17 cellular contexts compared by ENCODE assay signal in genomic region chr10:27500886-27501285, GRCh38. TPM values are rescaled to one million over a fixed set of nuclear protein-coding genes. Genes with fewer than 3 reads are reported as not detected.
DNase-seq lines count a peak whose midpoint lies in the region; FAIRE-seq and TF ChIP-seq lines count a peak whose summit lies in the region.
"Had no signal": no experiment of that assay in that cellular context is flagged by ENCODE, and none has a peak within 500 bp of the region (broad histone marks: within the 10 kb centered on the region; RNA-seq: fewer than 3 reads in every experiment).

No MANE protein-coding gene starts in this region.

- peaks cover 6% of the 10 kb centered on the region for H4K20me1 ChIP-seq in smooth muscle cell (ENCODE audit: low read depth)

- DNase-seq in HPDE6-E6E7 (ENCODE audit: extremely low spot score) (peak; percentile 32), bronchial epithelial cell (ENCODE audit: low read depth) (peak; percentile 98), esophagus squamous epithelium (lab: John Stamatoyannopoulos, UW) (no peak), smooth muscle cell (lab: John Stamatoyannopoulos, UW; ENCODE audit: unreplicated experiment) (no peak), DMS 273 (lab: John Stamatoyannopoulos, UW; ENCODE audit: unreplicated experiment) (no peak), NOMO-1 treated with DMSO at 0.1 percent for 48 hours (lab: John Stamatoyannopoulos, UW; ENCODE audit: unreplicated experiment) (no peak), NCI-H345 (lab: John Stamatoyannopoulos, UW) (no peak)
- DNase-seq: ACHN; CD4-positive, CD25-positive, alpha-beta regulatory T cell; DMS 273 treated with DMSO at 0.1 percent for 48 hours; DMS79; HFFc6 had no signal

- TF ChIP-seq CTCF in bronchial epithelial cell (IDR thresholded peaks at IDR 0.05; ENCODE audit: insufficient read depth, low read length, severe bottlenecking) (no peak), esophagus squamous epithelium (IDR thresholded peaks at IDR 0.05) (no peak), smooth muscle cell (IDR thresholded peaks at IDR 0.05; ENCODE audit: borderline replicate concordance, insufficient read depth, poor library complexity, severe bottlenecking) (no peak)

- intact Hi-C loops in esophagus squamous epithelium (cut with DNase I): no loop called here

- no peaks in the 10 kb centered on the region for H3F3A ChIP-seq in smooth muscle cell (ENCODE audit: low read depth)

- no peak overlapping the region for H3K9ac ChIP-seq in smooth muscle cell (ENCODE audit: low read depth)
- H3K9ac ChIP-seq: BLaER1 treated with 17β-estradiol and CSF1 and Interleukin-3, amounts not matched to agents 10 nM and 100 nM had no signal

- FAIRE-seq in bronchial epithelial cell (lab: Jason Lieb, UNC): peak; percentile 18
- FAIRE-seq: GM12891, H1 had no signal

- H3K79me2 ChIP-seq in smooth muscle cell (ENCODE audit: low read depth): peaks cover 18% of the 10 kb centered on the region

- no peaks in the 10 kb centered on the region for H3K9me3 ChIP-seq in esophagus squamous epithelium
- no peaks in the 10 kb centered on the region for H3K9me3 ChIP-seq in smooth muscle cell (replicated peaks; ENCODE audit: low read depth)
- H3K9me3 ChIP-seq: HAP-1 had no signal

- H3K27ac ChIP-seq in esophagus squamous epithelium (peak overlapping the region; percentile 31 to 68 (median 60)), smooth muscle cell (ENCODE audit: low read depth) (peak overlapping the region; percentile 66)
- H3K27ac ChIP-seq: BLaER1 treated with 17β-estradiol and CSF1 and Interleukin-3, amounts not matched to agents 10 nM and 100 nM; HL-60 had no signal

- H2AFZ ChIP-seq in smooth muscle cell (ENCODE audit: low read depth): no peak overlapping the region

- H3K27me3 ChIP-seq in bronchial epithelial cell (ENCODE audit: control insufficient read depth, insufficient read depth, low read length): no peaks in the 10 kb centered on the region
- no peaks in the 10 kb centered on the region for H3K27me3 ChIP-seq in esophagus squamous epithelium
- H3K27me3 ChIP-seq in smooth muscle cell (ENCODE audit: low read depth): no peaks in the 10 kb centered on the region
- H3K27me3 ChIP-seq: BLaER1 treated with 17β-estradiol and CSF1 and Interleukin-3, amounts not matched to agents 10 nM and 100 nM had no signal

- H3K4me1 ChIP-seq in esophagus squamous epithelium: peaks cover 6 to 36% (median 10%) of the 10 kb centered on the region in 3 donors
- H3K4me1 ChIP-seq in smooth muscle cell (ENCODE audit: low read depth): peaks cover 11% of the 10 kb centered on the region

- WGBS in esophagus squamous epithelium, 2 donors: 32 to 34% methylated on average over 5 of the region's 5 CpGs
- WGBS in smooth muscle cell (ENCODE audit: low lambda C conversion rate): 65% methylated on average over 5 of the region's 5 CpGs

- no peak overlapping the region for H3K4me3 ChIP-seq in bronchial epithelial cell (ENCODE audit: low read depth, low read length)
- no peak overlapping the region for H3K4me3 ChIP-seq in esophagus squamous epithelium
- no peak overlapping the region for H3K4me3 ChIP-seq in smooth muscle cell
- H3K4me3 ChIP-seq: BLaER1 treated with 17β-estradiol and CSF1 and Interleukin-3, amounts not matched to agents 10 nM and 100 nM; HAP-1 had no signal

- H3K36me3 ChIP-seq in bronchial epithelial cell (ENCODE audit: control insufficient read depth, insufficient read depth, low read length) (no peaks in the 10 kb centered on the region), esophagus squamous epithelium (no peaks in the 10 kb centered on the region), smooth muscle cell (ENCODE audit: low read depth) (no peaks in the 10 kb centered on the region)
- H3K36me3 ChIP-seq: HAP-1 had no signal

- no peak overlapping the region for H3K4me2 ChIP-seq in smooth muscle cell
- H3K4me2 ChIP-seq: BLaER1 treated with 17β-estradiol and CSF1 and Interleukin-3, amounts not matched to agents 10 nM and 100 nM had no signal

- TF ChIP-seq POLR2A in esophagus squamous epithelium (IDR thresholded peaks at IDR 0.05): no peak

RNA-seq across cellular contexts. Expression of gene RAB18, which starts 3.2 kb away (rescaled TPM):
- total RNA-seq in bronchial epithelial cell (74.8 and 102 TPM in 2 replicates), esophagus squamous epithelium (10 to 100 TPM; 40.4 to 72.6 (median 56.9) TPM), smooth muscle cell (64.1 and 81.4 TPM in 2 replicates)
- polyA plus RNA-seq in smooth muscle cell: 122 and 124 TPM in 2 replicates

Comparison
In these comparisons a context has a peak if more than half of its experiments do, and no peak if none do; other contexts are left out.
1. DNase-seq: peak in HPDE6-E6E7 (single experiment) and bronchial epithelial cell (single experiment); none in esophagus squamous epithelium (single experiment), smooth muscle cell (single experiment), DMS 273 (single experiment), NOMO-1 treated with DMSO at 0.1 percent for 48 hours (single experiment) and NCI-H345 (single experiment).